In the genomic region with DNA sequence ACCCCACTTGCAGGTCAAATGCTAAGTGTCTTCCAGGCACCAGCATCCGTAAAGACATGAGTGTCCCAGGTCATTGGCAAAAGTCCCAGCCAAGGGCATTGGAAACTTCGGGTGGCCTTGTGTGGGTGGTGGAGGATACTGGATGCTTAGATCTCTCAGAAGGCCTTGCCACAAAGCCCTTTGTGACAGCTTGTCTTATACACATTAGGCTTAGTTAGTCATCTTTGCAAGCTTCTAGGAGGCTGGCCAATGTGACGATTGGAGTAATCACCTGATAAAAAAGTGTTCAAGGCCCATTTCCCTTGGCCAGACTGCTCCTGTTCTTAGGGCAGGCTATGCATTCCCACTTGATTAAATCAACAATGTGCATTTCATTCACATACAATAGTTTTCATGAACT, we compare ENCODE assay signal across 33 cellular contexts. TPM values are rescaled to one million over a fixed set of nuclear protein-coding genes. Genes with fewer than 3 reads are reported as not detected.
"Had no signal": no experiment of that assay in that cellular context is flagged by ENCODE, and none has a peak within 500 bp of the region (broad histone marks: within the 10 kb centered on the region; RNA-seq: fewer than 3 reads in every experiment).

No MANE protein-coding gene starts in this region.

- H3K27me3 ChIP-seq: ascending aorta, body of pancreas had no signal

- H3K36me3 ChIP-seq: ascending aorta, MG63, SJSA1 had no signal

- H3K4me1 ChIP-seq: ascending aorta, SJSA1 had no signal

- DNase-seq: activated B cell treated with CpG ODN at 0.5 μM for 24 hours; activated CD4-positive, alpha-beta memory T cell treated with anti-CD3 and anti-CD28 coated beads, Interleukin-2, amount 10 ng/mL, durations not matched to agents 7 days and 5 days; activated CD4-positive, alpha-beta T cell treated with anti-CD3 and anti-CD28 coated beads for 1 hour; activated CD4-positive, alpha-beta T cell treated with anti-CD3 and anti-CD28 coated beads for 48 hours; activated CD8-positive, alpha-beta memory T cell treated with anti-CD3 and anti-CD28 coated beads for 24 hours; activated CD8-positive, alpha-beta memory T cell treated with anti-CD3 and anti-CD28 coated beads, Interleukin-2, amount 10 ng/mL, durations not matched to agents 7 days and 5 days; activated CD8-positive, alpha-beta memory T cell treated with anti-CD3 and anti-CD28 coated beads, Interleukin-2, amount 50 U/mL, for 48 hours; activated effector memory CD4-positive, alpha-beta T cell treated with anti-CD3 and anti-CD28 coated beads, Interleukin-2, amount 50 U/mL, for 16 hours; activated naive CD4-positive, alpha-beta T cell; activated naive CD4-positive, alpha-beta T cell treated with anti-CD3 and anti-CD28 coated beads, Interleukin-2, amount 50 U/mL, for 16 hours; activated naive CD8-positive, alpha-beta T cell treated with anti-CD3 and anti-CD28 coated beads for 36 hours; activated T-cell treated with anti-CD3 and anti-CD28 coated beads, Interleukin-2, amount 50 U/mL, for 1 hour; activated T-cell treated with anti-CD3 and anti-CD28 coated beads, Interleukin-2, amount 50 U/mL, for 72 hours; body of pancreas; central memory CD4-positive, alpha-beta T cell; Kasumi-1; KG1; MG63; NCI-H1048; NCI-H1105 treated with DMSO at 0.1 percent for 48 hours; NCI-H1436; NCI-H1694; NCI-H2029; NCI-H345; RPMI8226; SHP77 treated with DMSO at 0.1 percent for 48 hours; SK-N-SH had no signal

- H3K4me3 ChIP-seq: ascending aorta, body of pancreas, MG63, SJSA1 had no signal

- H3K27ac ChIP-seq: ascending aorta, body of pancreas, SJSA1 had no signal

- H3K9me3 ChIP-seq: ascending aorta, MG63, SJSA1, SK-N-SH had no signal

- ATAC-seq: activated CD8-positive, alpha-beta memory T cell treated with anti-CD3 and anti-CD28 coated beads, Interleukin-2, amount 10 ng/mL, durations not matched to agents 7 days and 5 days; activated T-cell treated with anti-CD3 and anti-CD28 coated beads, Interleukin-2, amount 50 U/mL, for 72 hours; activated T-helper 17 cell treated with anti-CD3 and anti-CD28 coated beads, Interleukin-2, amount 50 U/mL, for 72 hours; body of pancreas; Panc1 had no signal

RNA-seq across cellular contexts. Expression of a gene that starts 26.9 kb away (rescaled TPM):
- total RNA-seq: activated B cell treated with CpG ODN at 0.5 μM for 24 hours; activated CD4-positive, alpha-beta memory T cell treated with anti-CD3 and anti-CD28 coated beads, Interleukin-2, amount 10 ng/mL, durations not matched to agents 7 days and 5 days; activated CD8-positive, alpha-beta memory T cell treated with anti-CD3 and anti-CD28 coated beads, Interleukin-2, amount 10 ng/mL, durations not matched to agents 7 days and 5 days; activated naive CD8-positive, alpha-beta T cell treated with anti-CD3 and anti-CD28 coated beads for 36 hours; activated T-cell treated with anti-CD3 and anti-CD28 coated beads, Interleukin-2, amount 50 U/mL, for 72 hours; activated T-helper 17 cell treated with anti-CD3 and anti-CD28 coated beads, Interleukin-2, amount 50 U/mL, for 72 hours; ascending aorta; body of pancreas; cerebellum; NCI-H460; SJSA1 had no signal
- polyA plus RNA-seq: SK-N-SH had no signal
